Comparison of ENCODE assay signal across 8 cellular contexts in the genomic region with DNA sequence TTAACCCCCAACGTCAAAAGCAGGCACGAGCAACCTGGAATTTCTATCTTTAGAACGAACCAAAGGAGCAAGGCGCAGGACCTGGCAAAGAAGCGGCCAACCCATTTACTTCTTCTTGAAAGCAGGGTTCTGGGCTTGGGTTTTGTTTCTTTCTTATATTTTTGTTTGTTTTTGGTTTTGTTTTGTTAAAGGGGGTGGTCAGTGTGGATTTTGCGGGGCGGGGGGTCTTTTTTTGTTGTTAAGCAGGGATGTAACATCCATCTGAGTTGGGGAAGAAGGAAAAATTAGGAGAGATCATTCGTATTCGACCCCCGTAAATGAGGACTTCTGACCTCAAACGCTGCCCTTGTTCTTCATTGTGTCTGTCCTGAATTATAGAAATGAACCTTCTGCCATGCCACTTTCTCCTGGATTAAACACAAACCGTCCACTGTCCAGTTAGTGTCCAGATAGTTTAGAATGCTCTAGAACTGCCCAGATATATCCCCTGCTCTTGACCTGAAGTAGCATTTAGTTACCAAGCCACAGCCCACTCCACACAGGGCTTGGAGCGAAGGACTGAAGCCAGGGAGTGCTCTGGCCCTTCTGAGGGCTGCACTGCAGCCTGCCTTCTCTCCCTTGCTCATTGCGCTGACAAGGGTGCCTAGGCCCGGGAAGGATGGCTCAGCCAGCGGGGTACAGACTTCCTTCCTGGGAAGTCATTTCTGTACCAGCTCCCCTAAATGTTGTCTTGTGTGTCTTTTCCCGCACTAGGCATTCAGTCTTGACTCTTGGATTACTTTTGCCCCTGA. TPM values are rescaled to one million over a fixed set of nuclear protein-coding genes. Genes with fewer than 3 reads are reported as not detected.
DNase-seq lines count a peak whose midpoint lies in the region; ATAC-seq and TF ChIP-seq lines count a peak whose summit lies in the region.

No MANE protein-coding gene starts in this region.

- H3K9me3 ChIP-seq in transverse colon: no peaks in the 10 kb centered on the region

- TF ChIP-seq POLR2A in transverse colon (IDR thresholded peaks at IDR 0.05): no peak

- peaks cover 21% of the 10 kb centered on the region for H3K4me1 Mint-ChIP-seq in activated naive CD4-positive, alpha-beta T cell treated with anti-CD3 and anti-CD28 coated beads for 36 hours (ENCODE audit: low read depth)
- peaks cover 9% of the 10 kb centered on the region for H3K4me1 Mint-ChIP-seq in memory B cell

- H3K27ac Mint-ChIP-seq in activated naive CD4-positive, alpha-beta T cell treated with anti-CD3 and anti-CD28 coated beads for 36 hours: no peak overlapping the region
- no peak overlapping the region for H3K27ac Mint-ChIP-seq in memory B cell

- H3K4me3 ChIP-seq in cardiac fibroblast (replicated peaks in 1 of 2; ENCODE audit: low read depth in 2 of 2, low read length in 2 of 2) (peak overlapping the region; percentile 60 to 93), transverse colon (peak overlapping the region in 3 of 4 donors; percentile 46 to 87 (median 62))

- peaks cover 0 to 31% (median 22%) of the 10 kb centered on the region in 4 donors for H3K4me1 ChIP-seq in transverse colon

- H3K36me3 ChIP-seq in transverse colon: no peaks in the 10 kb centered on the region

- H3K36me3 Mint-ChIP-seq in activated naive CD4-positive, alpha-beta T cell treated with anti-CD3 and anti-CD28 coated beads for 36 hours (ENCODE audit: low read depth): peaks cover 7% of the 10 kb centered on the region
- no peaks in the 10 kb centered on the region for H3K36me3 Mint-ChIP-seq in memory B cell

- H3K27ac ChIP-seq in transverse colon: peak overlapping the region in 3 of 4 donors; percentile 89 to 95 (median 92)

- CTCF ChIA-PET in activated naive CD4-positive, alpha-beta T cell treated with anti-CD3 and anti-CD28 coated beads for 36 hours (lab: Charles Lee): interaction anchor here (0.6 to 1.4 kb wide), 10 partner anchors 13 to 622 kb away, joined by 3 to 10 read pairs (median 4); no protein-coding TSS in a partner anchor

- H3K27me3 Mint-ChIP-seq in activated naive CD4-positive, alpha-beta T cell treated with anti-CD3 and anti-CD28 coated beads for 36 hours (ENCODE audit: low read depth): no peaks in the 10 kb centered on the region
- peaks cover 8% of the 10 kb centered on the region for H3K27me3 Mint-ChIP-seq in memory B cell

- no peak for TF ChIP-seq EP300 in transverse colon (IDR thresholded peaks at IDR 0.05; ENCODE audit: low read depth)

- ATAC-seq in memory B cell (ENCODE audit: low read depth) (no peak), HG03139 (IDR thresholded peaks at IDR 0.05; ENCODE audit: unreplicated experiment) (no peak), GM19455 (IDR thresholded peaks at IDR 0.05; ENCODE audit: unreplicated experiment) (no peak)

- intact Hi-C loops in activated naive CD4-positive, alpha-beta T cell treated with anti-CD3 and anti-CD28 coated beads for 36 hours (cut with micrococcal nuclease): loop anchor here (1.0 to 5.0 kb wide), 5 partner anchors 161 to 545 kb away; a partner anchor contains a TSS
- intact Hi-C loops in transverse colon (cut with DNase I; ENCODE audit: low total_unique reads): no loop called here

- TF ChIP-seq CTCF in cardiac fibroblast (IDR thresholded peaks at IDR 0.05; ENCODE audit: low read depth, low read length): no peak
- no peak for TF ChIP-seq CTCF in transverse colon (IDR thresholded peaks at IDR 0.05)

- in situ Hi-C loops in transverse colon (cut with MboI; ENCODE audit: low pct_ligation_motif_present in 1 of 4, low pct_unique_long_range_greater_than_20kb in 1 of 4, low sequenced_read_pairs in 3 of 4): loop anchor here in 3 of 4 donors (10.0 to 25.0 kb wide), 2 partner anchors 284 to 287 kb away; no protein-coding TSS in a partner anchor

- H3K27me3 ChIP-seq in transverse colon: no peaks in the 10 kb centered on the region

- H3K4me3 Mint-ChIP-seq in activated naive CD4-positive, alpha-beta T cell treated with anti-CD3 and anti-CD28 coated beads for 36 hours: peak overlapping the region; percentile 90
- H3K4me3 Mint-ChIP-seq in memory B cell: peak overlapping the region; percentile 94

- WGBS in transverse colon (ENCODE audit: low coverage in 1 of 2), 2 donors: 49 to 50% methylated on average over 15 to 17 of the region's 17 CpGs

- no peaks in the 10 kb centered on the region for H3K9me3 Mint-ChIP-seq in activated naive CD4-positive, alpha-beta T cell treated with anti-CD3 and anti-CD28 coated beads for 36 hours
- H3K9me3 Mint-ChIP-seq in memory B cell: no peaks in the 10 kb centered on the region

- DNase-seq in activated naive CD4-positive, alpha-beta T cell treated with anti-CD3 and anti-CD28 coated beads for 36 hours: no peak
- DNase-seq in activated naive CD4-positive, alpha-beta T cell treated with Interleukin-2 at 50 U/mL for 16 hours: no peak
- DNase-seq in cardiac fibroblast (ENCODE audit: low read depth in 2 of 2) (no peak), memory B cell (ENCODE audit: low spot score in 2 of 2) (no peak), transverse colon (no peak), hepatic stellate cell (ENCODE audit: low spot score) (no peak)

RNA-seq across cellular contexts. Expression of a gene that starts 0.9 kb away (rescaled TPM):
- 10 to 100 TPM; 60.6 to 61.1 TPM for total RNA-seq in activated naive CD4-positive, alpha-beta T cell treated with anti-CD3 and anti-CD28 coated beads for 36 hours
- total RNA-seq in transverse colon: 1,000 to 10,000 TPM in 1 of 4 donors, 100 to 1,000 TPM in 3; 471 to 1,291 (median 672) TPM

Comparison
In these comparisons a context has a peak if more than half of its experiments do, and no peak if none do; other contexts are left out.
1. RNA of a gene that starts 0.9 kb away (total RNA-seq): 471 to 1,291 TPM in transverse colon; 60.6 to 61.1 TPM in activated naive CD4-positive, alpha-beta T cell treated with anti-CD3 and anti-CD28 coated beads for 36 hours; every median in the first group is over 4 times any median in the second.